In genomic region chr2:37527362-37527761, GRCh38 we compare ENCODE assay signal across 22 cellular contexts.
DNase-seq lines count a peak whose midpoint lies in the region; TF ChIP-seq lines count a peak whose summit lies in the region.
"Had no signal": no experiment of that assay in that cellular context is flagged by ENCODE, and none has a peak within 500 bp of the region (broad histone marks: within the 10 kb centered on the region; RNA-seq: fewer than 3 reads in every experiment).

No MANE protein-coding gene starts in this region.

- H3K4me3 Mint-ChIP-seq in chondrocyte (ENCODE audit: unreplicated experiment) (no peak overlapping the region), endodermal cell (no peak overlapping the region)
- H3K4me3 Mint-ChIP-seq: activated naive CD8-positive, alpha-beta T cell treated with anti-CD3 and anti-CD28 coated beads, Interleukin-2, amount 50 U/mL, for 24 hours; H9; T-helper 1 cell treated with Interleukin-12 subunit alpha and Interleukin-12 subunit beta and Interleukin-4 antibody, amounts not matched to agents 30 μg/mL and 1 μg/mL, for 36 hours; type B pancreatic cell had no signal

- H3K27ac ChIP-seq in rectal smooth muscle tissue (ENCODE audit: low read depth, low read length) (peak overlapping the region; percentile 48), endodermal cell (ENCODE audit: low read depth, low read length) (no peak overlapping the region)
- H3K27ac ChIP-seq: body of pancreas, stomach, WERI-Rb-1 had no signal

- H3K4me1 ChIP-seq in rectal smooth muscle tissue (ENCODE audit: control insufficient read depth, insufficient read depth, low read length), result peaks cover 26% of the 10 kb centered on the region
- no peaks in the 10 kb centered on the region for H3K4me1 ChIP-seq in endodermal cell (ENCODE audit: control insufficient read depth, insufficient read depth, low read length)
- H3K4me1 ChIP-seq: body of pancreas had no signal

- H3K9ac ChIP-seq in rectal smooth muscle tissue (ENCODE audit: low read length) (no peak overlapping the region), endodermal cell (ENCODE audit: extremely low read depth, low read length, poor library complexity, severe bottlenecking) (no peak overlapping the region)

- H3K36me3 ChIP-seq in rectal smooth muscle tissue (ENCODE audit: control insufficient read depth, insufficient read depth, low read length), result no peaks in the 10 kb centered on the region
- H3K36me3 ChIP-seq in endodermal cell (ENCODE audit: control insufficient read depth, insufficient read depth, low read length), result no peaks in the 10 kb centered on the region
- H3K36me3 ChIP-seq: stomach, WERI-Rb-1 had no signal

- no peaks in the 10 kb centered on the region for H3K9me3 ChIP-seq in endodermal cell (ENCODE audit: control insufficient read depth, low read length)
- H3K9me3 ChIP-seq: body of pancreas, stomach had no signal

- no peak overlapping the region for H3K4me3 ChIP-seq in rectal smooth muscle tissue (ENCODE audit: low read length)
- no peak overlapping the region for H3K4me3 ChIP-seq in endodermal cell (ENCODE audit: low read length)
- H3K4me3 ChIP-seq: body of pancreas, smooth muscle cell, stomach had no signal

- H3K27ac Mint-ChIP-seq in chondrocyte (ENCODE audit: unreplicated experiment) (no peak overlapping the region), endodermal cell (no peak overlapping the region)
- H3K27ac Mint-ChIP-seq: H9; T-helper 1 cell treated with Interleukin-12 subunit alpha and Interleukin-12 subunit beta and Interleukin-4 antibody, amounts not matched to agents 30 μg/mL and 1 μg/mL, for 36 hours; type B pancreatic cell had no signal

- no peaks in the 10 kb centered on the region for H3K27me3 ChIP-seq in rectal smooth muscle tissue (ENCODE audit: control insufficient read depth, insufficient read depth, low read length)
- no peaks in the 10 kb centered on the region for H3K27me3 ChIP-seq in endodermal cell (ENCODE audit: control insufficient read depth, insufficient read depth, low read length, poor library complexity, severe bottlenecking)
- H3K27me3 ChIP-seq: body of pancreas, stomach had no signal

- TF ChIP-seq CTCF in chondrocyte (IDR thresholded peaks at IDR 0.05) (no peak), endodermal cell (conservative IDR thresholded peaks at IDR 0.05) (no peak)

- H3K27me3 Mint-ChIP-seq in chondrocyte (ENCODE audit: low read depth) (no peaks in the 10 kb centered on the region), endodermal cell (ENCODE audit: insufficient read depth) (no peaks in the 10 kb centered on the region)
- H3K27me3 Mint-ChIP-seq: type B pancreatic cell had no signal

- DNase-seq in NAMALWA (ENCODE audit: low spot score), result peak; percentile 30
- DNase-seq in NCI-H2081 (lab: John Stamatoyannopoulos, UW), result peak; percentile 86 to 97
- peak; percentile 5 for DNase-seq in OCI-M1 (lab: John Stamatoyannopoulos, UW)
- DNase-seq in chondrocyte (ENCODE audit: low spot score), result no peak
- DNase-seq in NCI-H526 treated with DMSO at 0.1 percent for 48 hours (lab: John Stamatoyannopoulos, UW), result no peak
- no peak for DNase-seq in endodermal cell
- DNase-seq: activated CD4-positive, alpha-beta T cell treated with anti-CD3 and anti-CD28 coated beads, Interleukin-2, amount 50 U/mL, for 4 hours; activated CD8-positive, alpha-beta memory T cell treated with anti-CD3 and anti-CD28 coated beads, Interleukin-2, amount 50 U/mL, for 48 hours; activated naive CD8-positive, alpha-beta T cell treated with anti-CD3 and anti-CD28 coated beads, Interleukin-2, amount 50 U/mL, for 24 hours; body of pancreas; H9; KG1; MV-4-11; NCI-H446 treated with DMSO at 0.1 percent for 48 hours; Right ventricle myocardium superior; stimulated activated CD4-positive, alpha-beta T cell treated with anti-CD3 and anti-CD28 coated beads, Interleukin-4, amount 100 ng/mL, for 1 hour; stomach; WERI-Rb-1 had no signal

- 93 to 100% methylated on average over 1 to 5 of the region's 5 CpGs for WGBS in endodermal cell (ENCODE audit: insufficient coverage in 1 of 2, insufficient read length in 1 of 2), 2 experiments

- H3K9me3 Mint-ChIP-seq in chondrocyte (ENCODE audit: low read depth), result no peaks in the 10 kb centered on the region
- no peaks in the 10 kb centered on the region for H3K9me3 Mint-ChIP-seq in endodermal cell
- H3K9me3 Mint-ChIP-seq: activated naive CD8-positive, alpha-beta T cell treated with anti-CD3 and anti-CD28 coated beads, Interleukin-2, amount 50 U/mL, for 24 hours; H9; T-helper 1 cell treated with Interleukin-12 subunit alpha and Interleukin-12 subunit beta and Interleukin-4 antibody, amounts not matched to agents 30 μg/mL and 1 μg/mL, for 36 hours; type B pancreatic cell had no signal

- H3K4me1 Mint-ChIP-seq in chondrocyte (ENCODE audit: low read depth), result peaks cover 16% of the 10 kb centered on the region
- H3K4me1 Mint-ChIP-seq in endodermal cell, result peaks cover 16% of the 10 kb centered on the region
- H3K4me1 Mint-ChIP-seq: activated naive CD8-positive, alpha-beta T cell treated with anti-CD3 and anti-CD28 coated beads, Interleukin-2, amount 50 U/mL, for 24 hours had no signal

- H3K36me3 Mint-ChIP-seq in chondrocyte (ENCODE audit: low read depth) (no peaks in the 10 kb centered on the region), endodermal cell (ENCODE audit: low read depth) (no peaks in the 10 kb centered on the region)
- H3K36me3 Mint-ChIP-seq: type B pancreatic cell had no signal

Comparison
In these comparisons a context has a peak if more than half of its experiments do, and no peak if none do; other contexts are left out.
1. DNase-seq: peak in NAMALWA (single experiment), NCI-H2081 (2 of 2) and OCI-M1 (single experiment); none in chondrocyte (single experiment), NCI-H526 treated with DMSO at 0.1 percent for 48 hours (single experiment) and endodermal cell (single experiment).